In the genomic region with DNA sequence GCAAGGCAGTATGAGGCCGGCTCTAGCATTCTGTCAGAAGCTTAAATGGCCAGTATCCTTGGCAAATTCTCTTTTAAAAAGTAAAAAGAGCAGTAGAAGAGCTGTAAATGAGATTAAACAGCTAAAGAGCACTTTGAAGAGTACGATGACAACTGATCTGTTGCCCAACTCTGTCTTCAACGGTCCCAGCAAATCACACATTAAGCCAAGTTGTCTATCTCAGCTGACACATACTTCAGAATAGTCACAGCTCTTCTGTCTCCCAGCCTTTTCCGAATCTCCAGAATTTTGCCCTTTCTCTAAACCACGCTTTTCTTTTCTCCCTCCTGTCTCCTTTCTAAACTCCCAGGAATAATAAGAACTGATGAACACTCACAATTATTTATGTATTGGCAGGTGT, we compare ENCODE assay signal across 15 cellular contexts. TPM values are rescaled to one million over a fixed set of nuclear protein-coding genes. Genes with fewer than 3 reads are reported as not detected.
DNase-seq lines count a peak whose midpoint lies in the region; ATAC-seq and TF ChIP-seq lines count a peak whose summit lies in the region.
"Had no signal": no experiment of that assay in that cellular context is flagged by ENCODE, and none has a peak within 500 bp of the region (broad histone marks: within the 10 kb centered on the region; RNA-seq: fewer than 3 reads in every experiment).

No MANE protein-coding gene starts in this region.

- peaks cover 17% of the 10 kb centered on the region for H3K9me3 Mint-ChIP-seq in mesothelial cell of epicardium
- H3K9me3 Mint-ChIP-seq: HFFc6 had no signal

- H3K4me3 ChIP-seq in left ventricle myocardium inferior = no peak overlapping the region
- H3K4me3 ChIP-seq in PC-9 = no peak overlapping the region
- H3K4me3 ChIP-seq: HAP-1 had no signal

- intact Hi-C loops in left ventricle myocardium superior (cut with micrococcal nuclease) = no loop called here
- intact Hi-C loops in left ventricle myocardium inferior (cut with micrococcal nuclease) = no loop called here
- intact Hi-C loops in PC-9 (cut with micrococcal nuclease; ENCODE audit: unreplicated experiment) = loop anchor here (5.0 kb wide), 2 partner anchors 71 to 179 kb away; no protein-coding TSS in a partner anchor

- H3K36me3 ChIP-seq in left ventricle myocardium inferior = no peaks in the 10 kb centered on the region
- H3K36me3 ChIP-seq in PC-9 (ENCODE audit: low read depth) = no peaks in the 10 kb centered on the region
- H3K36me3 ChIP-seq: HAP-1 had no signal

- H3K27ac Mint-ChIP-seq in mesothelial cell of epicardium = peak overlapping the region; percentile 11
- H3K27ac Mint-ChIP-seq: CD4-positive, alpha-beta memory T cell; HFFc6 had no signal

- BruUV-seq in PC-9 (replicated peaks; lab: Mats Ljungman, UMichigan) = no TSS peak

- H3K79me2 ChIP-seq in PC-9 (ENCODE audit: low read depth) = no peaks in the 10 kb centered on the region

- H3K27ac ChIP-seq in left ventricle myocardium inferior (replicated peaks) (no peak overlapping the region), PC-9 (no peak overlapping the region)

- H3K36me3 Mint-ChIP-seq in mesothelial cell of epicardium = peaks cover 33% of the 10 kb centered on the region
- H3K36me3 Mint-ChIP-seq: CD4-positive, alpha-beta memory T cell had no signal

- POLR2A ChIA-PET in PC-9 (lab: Charles Lee; ENCODE audit: unreplicated experiment) = interaction anchor here (0.6 kb wide), 1 partner anchor 176 kb away, joined by 6 read pairs; no protein-coding TSS in a partner anchor

- peaks cover 15% of the 10 kb centered on the region for H3K4me1 ChIP-seq in left ventricle myocardium inferior
- H3K4me1 ChIP-seq in PC-9 (replicated peaks; ENCODE audit: insufficient read depth) = peaks cover 24% of the 10 kb centered on the region
- H3K4me1 ChIP-seq: HAP-1 had no signal

- no peak overlapping the region for H3K4me3 Mint-ChIP-seq in mesothelial cell of epicardium
- H3K4me3 Mint-ChIP-seq: CD4-positive, alpha-beta memory T cell; HFFc6 had no signal

- no peak overlapping the region for H2AFZ ChIP-seq in PC-9

- H3K4me1 Mint-ChIP-seq in mesothelial cell of epicardium = no peaks in the 10 kb centered on the region
- H3K4me1 Mint-ChIP-seq: CD4-positive, alpha-beta memory T cell had no signal

- no peaks in the 10 kb centered on the region for H3K27me3 Mint-ChIP-seq in mesothelial cell of epicardium (ENCODE audit: low read depth)

- H3K4me2 ChIP-seq in PC-9 = 0 out of 2 replicates have a peak overlapping the region, but pooled peaks have one; percentile 26

- peak; percentile 51 for ATAC-seq in left ventricle myocardium superior

- no peaks in the 10 kb centered on the region for H3F3A ChIP-seq in PC-9 (ENCODE audit: insufficient read depth, low read depth)

- no peaks in the 10 kb centered on the region for H4K20me1 ChIP-seq in PC-9 (ENCODE audit: insufficient read depth)

- H3K9me2 ChIP-seq in PC-9 (ENCODE audit: insufficient read depth) = no peaks in the 10 kb centered on the region

- no peak for TF ChIP-seq CTCF in left ventricle myocardium inferior (IDR thresholded peaks at IDR 0.05; ENCODE audit: borderline replicate concordance)
- TF ChIP-seq CTCF in PC-9 (conservative IDR thresholded peaks at IDR 0.05) = no peak
- no peak for TF ChIP-seq CTCF in mesothelial cell of epicardium (IDR thresholded peaks at IDR 0.05; ENCODE audit: unreplicated experiment)

- DNase-seq in left ventricle myocardium superior = no peak
- DNase-seq in left ventricle myocardium inferior = no peak
- no peak for DNase-seq in PC-9
- DNase-seq in mesothelial cell of epicardium (ENCODE audit: low spot score in 2 of 2, unreplicated experiment in 2 of 2) = no peak
- no peak for DNase-seq in activated CD4-positive, CD25-positive, alpha-beta regulatory T cell treated with anti-CD3 and anti-CD28 coated beads, Interleukin-2, amount 50 U/mL, for 72 hours
- no peak for DNase-seq in NCI-H510A (lab: John Stamatoyannopoulos, UW)
- DNase-seq: C1 segment of cervical spinal cord; CD4-positive, alpha-beta memory T cell; COR-L47; DMS153; DND-41; GOT3; HFFc6 had no signal

- H3K9me3 ChIP-seq in left ventricle myocardium inferior (replicated peaks) = no peaks in the 10 kb centered on the region
- no peaks in the 10 kb centered on the region for H3K9me3 ChIP-seq in PC-9 (ENCODE audit: insufficient read depth, low read depth)
- H3K9me3 ChIP-seq: HAP-1 had no signal

- CTCF ChIA-PET in PC-9 (lab: Charles Lee) = no interaction called here

- H3K27me3 ChIP-seq in left ventricle myocardium inferior (ENCODE audit: low read depth) (no peaks in the 10 kb centered on the region), PC-9 (ENCODE audit: insufficient read depth, low read depth) (no peaks in the 10 kb centered on the region)

RNA-seq across cellular contexts. Expression of gene PRICKLE2, which starts 51.7 kb away (rescaled TPM):
- 4.1 TPM for total RNA-seq in left ventricle myocardium superior
- total RNA-seq in left ventricle myocardium inferior = 8.7 TPM
- 7.9 and 9.3 TPM in 2 replicates for total RNA-seq in PC-9 (2021)
- total RNA-seq in mesothelial cell of epicardium = 41.3 to 46.2 TPM (median 43.2 TPM) in 3 replicates
- total RNA-seq: A673; CD4-positive, alpha-beta memory T cell had no signal
